ENCODE assay signal across 9 cellular contexts in genomic region chr11:128628686-128629085, GRCh38. TPM values are rescaled to one million over a fixed set of nuclear protein-coding genes. Genes with fewer than 3 reads are reported as not detected.
A peak's percentile ranks its signal among the peaks of the same experiment; 100 is the strongest.
DNase-seq lines count a peak whose midpoint lies in the region; ATAC-seq and TF ChIP-seq lines count a peak whose summit lies in the region.
"Had no signal": no experiment of that assay in that cellular context is flagged by ENCODE, and none has a peak within 500 bp of the region (broad histone marks: within the 10 kb centered on the region; RNA-seq: fewer than 3 reads in every experiment).

No MANE protein-coding gene starts in this region.

- peak overlapping the region; percentile 1 to 2 for H3K4me3 ChIP-seq in CD4-positive, alpha-beta memory T cell (ENCODE audit: low read length in 2 of 2)
- H3K4me3 ChIP-seq: pancreas had no signal

- peaks cover 0 to 2% (median 0%) of the 10 kb centered on the region in 8 donors for H3K9me3 Mint-ChIP-seq in CD4-positive, alpha-beta memory T cell

- H3K27me3 Mint-ChIP-seq in CD4-positive, alpha-beta memory T cell = no peaks in the 10 kb centered on the region

- POLR2A ChIA-PET in CD4-positive, alpha-beta memory T cell (lab: Charles Lee; ENCODE audit: partially characterized antibody) = interaction anchor here (0.7 to 17.5 kb wide), 23 partner anchors 9 to 589 kb away, joined by 3 to 949 read pairs (median 5); no protein-coding TSS in a partner anchor

- peak overlapping the region; percentile 68 to 88 (median 80) for H3K4me3 Mint-ChIP-seq in CD4-positive, alpha-beta memory T cell

- CTCF ChIA-PET in CD4-positive, alpha-beta memory T cell (lab: Charles Lee; ENCODE audit: partially characterized antibody) = interaction anchor here (0.8 to 11.1 kb wide), 30 partner anchors 18 to 589 kb away, joined by 3 to 252 read pairs (median 6); no protein-coding TSS in a partner anchor

- intact Hi-C loops in CD4-positive, alpha-beta memory T cell (cut with micrococcal nuclease) = no loop called here

- DNase-seq in CD4-positive, alpha-beta memory T cell = peak; percentile 32 to 51 (median 39)
- DNase-seq in germinal center (ENCODE audit: low spot score) (peak; percentile 55), NCI-H1048 (lab: John Stamatoyannopoulos, UW) (no peak), Kasumi-1 (lab: John Stamatoyannopoulos, UW) (no peak), SKM-1 (lab: John Stamatoyannopoulos, UW; ENCODE audit: unreplicated experiment) (no peak)
- DNase-seq: pancreas had no signal

- ATAC-seq in HG03432 (IDR thresholded peaks at IDR 0.05; ENCODE audit: unreplicated experiment) (peak; percentile 21), HG03565 (IDR thresholded peaks at IDR 0.05; ENCODE audit: unreplicated experiment) (no peak)
- ATAC-seq: pancreas had no signal

- peaks cover 66 to 87% (median 77%) of the 10 kb centered on the region in 4 donors for H3K4me1 Mint-ChIP-seq in CD4-positive, alpha-beta memory T cell

- H3K27ac Mint-ChIP-seq in CD4-positive, alpha-beta memory T cell = peak overlapping the region; percentile 92 to 97 (median 93)

- no peaks in the 10 kb centered on the region for H3K9me3 ChIP-seq in CD4-positive, alpha-beta memory T cell (ENCODE audit: control insufficient read depth in 1 of 2, low read length in 2 of 2)
- H3K9me3 ChIP-seq: pancreas had no signal

- no peaks in the 10 kb centered on the region for H3K36me3 ChIP-seq in CD4-positive, alpha-beta memory T cell (ENCODE audit: insufficient read depth, low read length)
- H3K36me3 ChIP-seq: pancreas had no signal

- H3K36me3 Mint-ChIP-seq in CD4-positive, alpha-beta memory T cell = no peaks in the 10 kb centered on the region

- peak overlapping the region; percentile 49 for H3K27ac ChIP-seq in CD4-positive, alpha-beta memory T cell (ENCODE audit: low read depth, low read length)
- H3K27ac ChIP-seq: pancreas had no signal

- no peaks in the 10 kb centered on the region for H3K27me3 ChIP-seq in CD4-positive, alpha-beta memory T cell (ENCODE audit: insufficient read depth, low read length)
- H3K27me3 ChIP-seq: pancreas had no signal

- TF ChIP-seq POLR2A in GM19099 (IDR thresholded peaks at IDR 0.05; ENCODE audit: extremely low read depth, insufficient read length, low read depth) = peak; percentile 58

- H3K4me1 ChIP-seq in CD4-positive, alpha-beta memory T cell (ENCODE audit: insufficient read depth, low read length) = peaks cover 83% of the 10 kb centered on the region

RNA-seq across cellular contexts. Expression of gene ETS1, which starts 41.3 kb away (rescaled TPM):
- total RNA-seq in CD4-positive, alpha-beta memory T cell = 100 to 1,000 TPM; 732 to 761 TPM
- polyA plus RNA-seq in CD4-positive, alpha-beta memory T cell = 100 to 1,000 TPM; 435 to 454 TPM

Comparison
In these comparisons a context has a peak if more than half of its experiments do, and no peak if none do; other contexts are left out.
1. DNase-seq: peak in CD4-positive, alpha-beta memory T cell (5 of 5) and germinal center (single experiment); none in NCI-H1048 (single experiment), Kasumi-1 (0 of 2) and SKM-1 (single experiment).